ENCODE assay signal across 1 cellular context in the genomic region with DNA sequence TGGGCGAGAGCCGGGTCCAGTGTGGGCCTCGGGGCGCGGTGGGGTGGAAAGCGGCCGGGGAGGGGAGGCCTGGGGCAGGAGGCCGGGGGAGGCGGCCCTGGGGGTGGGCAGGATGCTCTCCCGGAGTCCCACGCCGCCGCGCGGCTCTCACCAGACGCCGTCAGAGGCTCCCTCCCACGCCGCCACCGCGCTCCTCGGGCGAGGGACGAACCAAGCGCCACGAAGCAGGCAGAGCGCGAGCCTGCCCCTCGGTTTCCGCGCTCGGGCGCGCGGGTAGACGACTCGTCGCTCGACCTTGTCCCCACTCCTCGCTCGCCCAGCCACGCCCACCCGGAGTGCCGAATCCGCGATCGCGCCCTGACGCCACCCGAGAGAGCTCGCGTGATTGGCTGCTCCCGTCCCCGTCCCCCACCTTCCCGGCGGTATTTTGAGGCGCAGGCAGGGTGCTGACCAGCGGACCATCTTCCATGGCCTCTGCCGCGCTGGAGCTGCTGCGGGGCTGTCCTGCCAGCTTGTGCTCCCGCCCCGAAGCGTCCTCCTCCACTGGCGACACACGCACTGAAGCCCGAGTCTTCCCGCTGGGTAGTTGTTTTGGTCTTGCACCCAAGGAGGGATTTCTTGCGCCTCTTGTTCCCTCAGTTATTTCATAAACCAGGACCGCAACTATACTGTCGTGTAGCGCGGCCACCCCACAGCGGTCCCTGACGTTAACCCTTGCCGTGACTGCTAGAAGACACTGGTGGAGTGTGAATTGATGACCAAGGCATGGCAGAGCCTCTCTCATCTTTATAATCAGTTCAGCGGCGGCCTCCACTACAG.
TF ChIP-seq lines count a peak whose summit lies in the region.

GNE (minus strand) TSS at position 279 of the 819 bp plus-strand sequence. CDS start 9,093 bp downstream, outside the sequence.

TF ChIP-seq in HepG2, 621 proteins besides CTCF, POLR2A, EP300 and RAD21 (continued from another document and continues in another):
- TF ChIP-seq, protein P1, sequence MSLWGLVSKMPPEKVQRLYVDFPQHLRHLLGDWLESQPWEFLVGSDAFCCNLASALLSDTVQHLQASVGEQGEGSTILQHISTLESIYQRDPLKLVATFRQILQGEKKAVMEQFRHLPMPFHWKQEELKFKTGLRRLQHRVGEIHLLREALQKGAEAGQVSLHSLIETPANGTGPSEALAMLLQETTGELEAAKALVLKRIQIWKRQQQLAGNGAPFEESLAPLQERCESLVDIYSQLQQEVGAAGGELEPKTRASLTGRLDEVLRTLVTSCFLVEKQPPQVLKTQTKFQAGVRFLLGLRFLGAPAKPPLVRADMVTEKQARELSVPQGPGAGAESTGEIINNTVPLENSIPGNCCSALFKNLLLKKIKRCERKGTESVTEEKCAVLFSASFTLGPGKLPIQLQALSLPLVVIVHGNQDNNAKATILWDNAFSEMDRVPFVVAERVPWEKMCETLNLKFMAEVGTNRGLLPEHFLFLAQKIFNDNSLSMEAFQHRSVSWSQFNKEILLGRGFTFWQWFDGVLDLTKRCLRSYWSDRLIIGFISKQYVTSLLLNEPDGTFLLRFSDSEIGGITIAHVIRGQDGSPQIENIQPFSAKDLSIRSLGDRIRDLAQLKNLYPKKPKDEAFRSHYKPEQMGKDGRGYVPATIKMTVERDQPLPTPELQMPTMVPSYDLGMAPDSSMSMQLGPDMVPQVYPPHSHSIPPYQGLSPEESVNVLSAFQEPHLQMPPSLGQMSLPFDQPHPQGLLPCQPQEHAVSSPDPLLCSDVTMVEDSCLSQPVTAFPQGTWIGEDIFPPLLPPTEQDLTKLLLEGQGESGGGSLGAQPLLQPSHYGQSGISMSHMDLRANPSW (CRISPR knock-in tag; IDR thresholded peaks at IDR 0.05; ENCODE audit: borderline replicate concordance): peak; percentile 75; the same call in 1 of the 2 replicates
- peak; percentile 51 for TF ChIP-seq MED8 (CRISPR knock-in tag; IDR thresholded peaks at IDR 0.05; ENCODE audit: insufficient replicate concordance)
- peak; percentile 54; the same call in 1 of the 2 replicates for TF ChIP-seq HCFC1 (IDR thresholded peaks at IDR 0.05; ENCODE audit: low read depth, low read length)
- peak; percentile 83 for TF ChIP-seq PHF20 (CRISPR knock-in tag; IDR thresholded peaks at IDR 0.05)
- TF ChIP-seq NONO (IDR thresholded peaks at IDR 0.05): no peak
- TF ChIP-seq NONO (CRISPR knock-in tag; conservative IDR thresholded peaks at IDR 0.05): peak; percentile 97
- TF ChIP-seq CREBL2 (CRISPR knock-in tag; IDR thresholded peaks at IDR 0.05; ENCODE audit: borderline replicate concordance): no peak
- TF ChIP-seq ZNF574 (CRISPR knock-in tag; IDR thresholded peaks at IDR 0.05): peak; percentile 86
- peak; percentile 68; the same call in 1 of the 2 replicates for TF ChIP-seq HNRNPUL1 (IDR thresholded peaks at IDR 0.05; ENCODE audit: low read depth, low read length)
- no peak for TF ChIP-seq KIAA2018 (CRISPR knock-in tag; IDR thresholded peaks at IDR 0.05; ENCODE audit: borderline replicate concordance)
- peak; percentile 87 for TF ChIP-seq GABPB1 (CRISPR knock-in tag; IDR thresholded peaks at IDR 0.05)
- peak; percentile 85; the same call in 2 of the 3 replicates for TF ChIP-seq MXI1 (IDR thresholded peaks at IDR 0.05; ENCODE audit: borderline replicate concordance, low read depth, low read length)
- TF ChIP-seq, protein P2, sequence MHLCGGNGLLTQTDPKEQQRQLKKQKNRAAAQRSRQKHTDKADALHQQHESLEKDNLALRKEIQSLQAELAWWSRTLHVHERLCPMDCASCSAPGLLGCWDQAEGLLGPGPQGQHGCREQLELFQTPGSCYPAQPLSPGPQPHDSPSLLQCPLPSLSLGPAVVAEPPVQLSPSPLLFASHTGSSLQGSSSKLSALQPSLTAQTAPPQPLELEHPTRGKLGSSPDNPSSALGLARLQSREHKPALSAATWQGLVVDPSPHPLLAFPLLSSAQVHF (CRISPR knock-in tag; IDR thresholded peaks at IDR 0.05): peak; percentile 22; the same call in 1 of the 2 replicates
- TF ChIP-seq TRIM22 (IDR thresholded peaks at IDR 0.05): no peak
- peak; percentile 87 for TF ChIP-seq ZNF891 (CRISPR knock-in tag; IDR thresholded peaks at IDR 0.05)
- TF ChIP-seq ZBTB20 (CRISPR knock-in tag; IDR thresholded peaks at IDR 0.05; ENCODE audit: borderline replicate concordance, low read depth): peak; percentile 40; the same call in 1 of the 2 replicates
- TF ChIP-seq RELA (CRISPR knock-in tag; IDR thresholded peaks at IDR 0.05): no peak; the same call in 1 of the 2 replicates
- TF ChIP-seq ZNF414 (CRISPR knock-in tag; IDR thresholded peaks at IDR 0.05): peak; percentile 59; the same call in 1 of the 2 replicates
- TF ChIP-seq PITX1 (CRISPR knock-in tag; IDR thresholded peaks at IDR 0.05): no peak; the same call in 1 of the 2 replicates
- TF ChIP-seq, protein P3, sequence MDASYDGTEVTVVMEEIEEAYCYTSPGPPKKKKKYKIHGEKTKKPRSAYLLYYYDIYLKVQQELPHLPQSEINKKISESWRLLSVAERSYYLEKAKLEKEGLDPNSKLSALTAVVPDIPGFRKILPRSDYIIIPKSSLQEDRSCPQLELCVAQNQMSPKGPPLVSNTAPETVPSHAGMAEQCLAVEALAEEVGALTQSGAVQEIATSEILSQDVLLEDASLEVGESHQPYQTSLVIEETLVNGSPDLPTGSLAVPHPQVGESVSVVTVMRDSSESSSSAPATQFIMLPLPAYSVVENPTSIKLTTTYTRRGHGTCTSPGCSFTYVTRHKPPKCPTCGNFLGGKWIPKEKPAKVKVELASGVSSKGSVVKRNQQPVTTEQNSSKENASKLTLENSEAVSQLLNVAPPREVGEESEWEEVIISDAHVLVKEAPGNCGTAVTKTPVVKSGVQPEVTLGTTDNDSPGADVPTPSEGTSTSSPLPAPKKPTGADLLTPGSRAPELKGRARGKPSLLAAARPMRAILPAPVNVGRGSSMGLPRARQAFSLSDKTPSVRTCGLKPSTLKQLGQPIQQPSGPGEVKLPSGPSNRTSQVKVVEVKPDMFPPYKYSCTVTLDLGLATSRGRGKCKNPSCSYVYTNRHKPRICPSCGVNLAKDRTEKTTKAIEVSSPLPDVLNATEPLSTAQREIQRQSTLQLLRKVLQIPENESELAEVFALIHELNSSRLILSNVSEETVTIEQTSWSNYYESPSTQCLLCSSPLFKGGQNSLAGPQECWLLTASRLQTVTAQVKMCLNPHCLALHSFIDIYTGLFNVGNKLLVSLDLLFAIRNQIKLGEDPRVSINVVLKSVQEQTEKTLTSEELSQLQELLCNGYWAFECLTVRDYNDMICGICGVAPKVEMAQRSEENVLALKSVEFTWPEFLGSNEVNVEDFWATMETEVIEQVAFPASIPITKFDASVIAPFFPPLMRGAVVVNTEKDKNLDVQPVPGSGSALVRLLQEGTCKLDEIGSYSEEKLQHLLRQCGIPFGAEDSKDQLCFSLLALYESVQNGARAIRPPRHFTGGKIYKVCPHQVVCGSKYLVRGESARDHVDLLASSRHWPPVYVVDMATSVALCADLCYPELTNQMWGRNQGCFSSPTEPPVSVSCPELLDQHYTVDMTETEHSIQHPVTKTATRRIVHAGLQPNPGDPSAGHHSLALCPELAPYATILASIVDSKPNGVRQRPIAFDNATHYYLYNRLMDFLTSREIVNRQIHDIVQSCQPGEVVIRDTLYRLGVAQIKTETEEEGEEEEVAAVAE (CRISPR knock-in tag; IDR thresholded peaks at IDR 0.05; ENCODE audit: borderline replicate concordance): peak; percentile 51; the same call in 1 of the 2 replicates
- TF ChIP-seq ZNF503 (CRISPR knock-in tag; IDR thresholded peaks at IDR 0.05): peak; percentile 71; the same call in 1 of the 2 replicates
- peak; percentile 20; the same call in 1 of the 2 replicates for TF ChIP-seq MEIS1 (CRISPR knock-in tag; IDR thresholded peaks at IDR 0.05; ENCODE audit: borderline replicate concordance)
